ENCODE assay signal across 20 cellular contexts in genomic region chr19:20333508-20333907, GRCh38.
DNase-seq lines count a peak whose midpoint lies in the region; ATAC-seq, FAIRE-seq and TF ChIP-seq lines count a peak whose summit lies in the region.
"Had no signal": no experiment of that assay in that cellular context is flagged by ENCODE, and none has a peak within 500 bp of the region (broad histone marks: within the 10 kb centered on the region; RNA-seq: fewer than 3 reads in every experiment).

No MANE protein-coding gene starts in this region.

- no peak overlapping the region for H4K91ac ChIP-seq in H9 (ENCODE audit: insufficient read length, low read depth, low read length)

- no peak overlapping the region for H2AK5ac ChIP-seq in H9 (ENCODE audit: insufficient read length, low read length)

- no peak overlapping the region for H3K56ac ChIP-seq in H9 (ENCODE audit: insufficient read length, low read depth, low read length)

- no peaks in the 10 kb centered on the region for H3K27me3 Mint-ChIP-seq in H9 (ENCODE audit: low read depth)
- no peaks in the 10 kb centered on the region for H3K27me3 Mint-ChIP-seq in activated CD8-positive, alpha-beta T cell treated with anti-CD3 and anti-CD28 coated beads for 36 hours
- H3K27me3 Mint-ChIP-seq in stimulated activated memory B cell treated with anti-CD40 and anti-IgM and Interleukin-4, amounts not matched to agents 10 μg/mL and 1 μg/mL and 100 μg/mL, for 72 hours = no peaks in the 10 kb centered on the region
- H3K27me3 Mint-ChIP-seq: CD4-positive, CD25-positive, alpha-beta regulatory T cell had no signal

- no CpG with 5 or more reads among the region's 1 CpG for WGBS in H9 (ENCODE audit: extremely low coverage, insufficient read length, low lambda C conversion rate)

- no peak for TF ChIP-seq POLR2A in GM12891 (IDR thresholded peaks at IDR 0.05; ENCODE audit: low read depth, low read length)

- H3K4me1 Mint-ChIP-seq in H9 = no peaks in the 10 kb centered on the region
- peaks cover 3% of the 10 kb centered on the region for H3K4me1 Mint-ChIP-seq in activated CD8-positive, alpha-beta T cell treated with anti-CD3 and anti-CD28 coated beads for 36 hours (ENCODE audit: low read depth)
- no peaks in the 10 kb centered on the region for H3K4me1 Mint-ChIP-seq in stimulated activated memory B cell treated with anti-CD40 and anti-IgM and Interleukin-4, amounts not matched to agents 10 μg/mL and 1 μg/mL and 100 μg/mL, for 72 hours
- H3K4me1 Mint-ChIP-seq: CD4-positive, CD25-positive, alpha-beta regulatory T cell had no signal

- H3K4me3 Mint-ChIP-seq in H9 = no peak overlapping the region
- H3K4me3 Mint-ChIP-seq in activated CD8-positive, alpha-beta T cell treated with anti-CD3 and anti-CD28 coated beads for 36 hours = no peak overlapping the region
- no peak overlapping the region for H3K4me3 Mint-ChIP-seq in stimulated activated memory B cell treated with anti-CD40 and anti-IgM and Interleukin-4, amounts not matched to agents 10 μg/mL and 1 μg/mL and 100 μg/mL, for 72 hours
- H3K4me3 Mint-ChIP-seq: CD4-positive, CD25-positive, alpha-beta regulatory T cell; CD8-positive, alpha-beta memory T cell had no signal

- DNase-seq in GM12891 (ENCODE audit: insufficient read length, low spot score) (no peak), H9 (no peak), HuH-7 (ENCODE audit: low spot score) (no peak)
- peak; percentile 18 for DNase-seq in activated CD8-positive, alpha-beta T cell treated with anti-CD3 and anti-CD28 coated beads for 36 hours
- DNase-seq: ACHN; BE2C; C1 segment of cervical spinal cord; CD4-positive, CD25-positive, alpha-beta regulatory T cell; COR-L47; DMS 273 treated with DMSO at 0.1 percent for 48 hours; DMS53; GOT3; H7 had no signal

- intact Hi-C loops in activated CD8-positive, alpha-beta T cell treated with anti-CD3 and anti-CD28 coated beads for 36 hours (cut with micrococcal nuclease) = no loop called here

- H3K36me3 Mint-ChIP-seq in H9 (ENCODE audit: insufficient read depth in 1 of 3, low read depth in 3 of 3) = peaks cover 3 to 8% (median 7%) of the 10 kb centered on the region in 3 experiments; a peak in 5 of 7 replicates
- no peaks in the 10 kb centered on the region for H3K36me3 Mint-ChIP-seq in activated CD8-positive, alpha-beta T cell treated with anti-CD3 and anti-CD28 coated beads for 36 hours (ENCODE audit: low read depth)
- no peaks in the 10 kb centered on the region for H3K36me3 Mint-ChIP-seq in stimulated activated memory B cell treated with anti-CD40 and anti-IgM and Interleukin-4, amounts not matched to agents 10 μg/mL and 1 μg/mL and 100 μg/mL, for 72 hours
- H3K36me3 Mint-ChIP-seq: CD4-positive, CD25-positive, alpha-beta regulatory T cell had no signal

- H4K8ac ChIP-seq in H9 (replicated peaks; ENCODE audit: insufficient read length, low read depth, low read length) = no peak overlapping the region

- no peaks in the 10 kb centered on the region for H4K20me1 ChIP-seq in H9 (ENCODE audit: control insufficient read depth, insufficient read depth, insufficient read length)

- H2AFZ ChIP-seq in H9 (ENCODE audit: low read length) = no peak overlapping the region

- peak overlapping the region; percentile 60 for H2BK20ac ChIP-seq in H9 (ENCODE audit: low read depth, low read length, poor library complexity, severe bottlenecking)

- H3K4me1 ChIP-seq in H9 (ENCODE audit: insufficient read depth, low read length) = no peaks in the 10 kb centered on the region
- H3K4me1 ChIP-seq: BE2C had no signal

- H4K5ac ChIP-seq in H9 (ENCODE audit: insufficient read length, low read depth, low read length) = no peak overlapping the region

- no peak overlapping the region for H3K18ac ChIP-seq in H9 (ENCODE audit: insufficient read length, low read depth, low read length)

- peaks cover 13 to 17% of the 10 kb centered on the region in 2 experiments; a peak in 4 of 5 replicates for H3K9me3 Mint-ChIP-seq in H9
- no peaks in the 10 kb centered on the region for H3K9me3 Mint-ChIP-seq in activated CD8-positive, alpha-beta T cell treated with anti-CD3 and anti-CD28 coated beads for 36 hours
- peaks cover 2% of the 10 kb centered on the region for H3K9me3 Mint-ChIP-seq in stimulated activated memory B cell treated with anti-CD40 and anti-IgM and Interleukin-4, amounts not matched to agents 10 μg/mL and 1 μg/mL and 100 μg/mL, for 72 hours

- H3T11ph ChIP-seq in H9 (ENCODE audit: low read length) = no peak overlapping the region

- no peaks in the 10 kb centered on the region for H3K9me3 ChIP-seq in H9 (ENCODE audit: control insufficient read depth, low read depth, low read length)
- H3K9me3 ChIP-seq: BE2C had no signal

- FAIRE-seq in GM12891 (lab: Jason Lieb, UNC) = no peak
- FAIRE-seq: GM12892, GM18507, HepG2 had no signal

- H3K27ac ChIP-seq in H9 (ENCODE audit: insufficient read length, low read depth, low read length) = no peak overlapping the region

- no peaks in the 10 kb centered on the region for H3K79me2 ChIP-seq in H9 (ENCODE audit: insufficient read depth, low read length)

- POLR2A ChIA-PET in activated CD8-positive, alpha-beta T cell treated with anti-CD3 and anti-CD28 coated beads for 36 hours (lab: Charles Lee) = no interaction called here

- H2BK120ac ChIP-seq in H9 (ENCODE audit: low read depth, low read length, poor library complexity, severe bottlenecking) = no peak overlapping the region

- H3K9ac ChIP-seq in H9 (ENCODE audit: extremely low read depth, insufficient read length, low read length) = no peak overlapping the region

- no peaks in the 10 kb centered on the region for H3K23me2 ChIP-seq in H9 (ENCODE audit: insufficient read length, low read depth, low read length, poor library complexity, severe bottlenecking)

- no peak overlapping the region for H2BK12ac ChIP-seq in H9 (ENCODE audit: insufficient read length, low read depth, low read length)

- no peak overlapping the region for H3K23ac ChIP-seq in H9 (ENCODE audit: insufficient read length, low read depth, low read length)

- CTCF ChIA-PET in activated CD8-positive, alpha-beta T cell treated with anti-CD3 and anti-CD28 coated beads for 36 hours (lab: Charles Lee) = no interaction called here

- no peaks in the 10 kb centered on the region for H3K27me3 ChIP-seq in H9 (ENCODE audit: insufficient read depth, low read length)
- H3K27me3 ChIP-seq: BE2C had no signal

- no peak overlapping the region for H2BK15ac ChIP-seq in H9 (ENCODE audit: low read depth, low read length)

- H3K14ac ChIP-seq in H9 (ENCODE audit: insufficient read depth, low read length) = no peak overlapping the region

- TF ChIP-seq CTCF in H9 (conservative IDR thresholded peaks at IDR 0.05) = no peak
- TF ChIP-seq CTCF in activated CD8-positive, alpha-beta T cell treated with anti-CD3 and anti-CD28 coated beads for 36 hours (IDR thresholded peaks at IDR 0.05) = no peak

- H3K4ac ChIP-seq in H9 (ENCODE audit: low read depth, low read length) = no peak overlapping the region

- ATAC-seq in activated CD8-positive, alpha-beta T cell treated with anti-CD3 and anti-CD28 coated beads for 36 hours = no peak
- peak; percentile 68 for ATAC-seq in stimulated activated memory B cell treated with anti-CD40 and anti-IgM and Interleukin-4, amounts not matched to agents 10 μg/mL and 1 μg/mL and 100 μg/mL, for 72 hours
- ATAC-seq in GM19455 (IDR thresholded peaks at IDR 0.05; ENCODE audit: unreplicated experiment) (no peak), GM21825 (IDR thresholded peaks at IDR 0.05; ENCODE audit: unreplicated experiment) (no peak)
- ATAC-seq: HepG2 had no signal

- H2BK5ac ChIP-seq in H9 (ENCODE audit: insufficient read length, low read length) = no peak overlapping the region

- no peak overlapping the region for H3K4me2 ChIP-seq in H9 (ENCODE audit: insufficient read depth, insufficient read length, low read length)

- H3K27ac Mint-ChIP-seq in H9 = no peak overlapping the region
- H3K27ac Mint-ChIP-seq in activated CD8-positive, alpha-beta T cell treated with anti-CD3 and anti-CD28 coated beads for 36 hours = no peak overlapping the region
- no peak overlapping the region for H3K27ac Mint-ChIP-seq in stimulated activated memory B cell treated with anti-CD40 and anti-IgM and Interleukin-4, amounts not matched to agents 10 μg/mL and 1 μg/mL and 100 μg/mL, for 72 hours
- H3K27ac Mint-ChIP-seq: CD4-positive, CD25-positive, alpha-beta regulatory T cell had no signal

- H3K79me1 ChIP-seq in H9 (ENCODE audit: insufficient read depth, low read depth, low read length, poor library complexity, severe bottlenecking) = no peaks in the 10 kb centered on the region

TF ChIP-seq in GM12891, 5 proteins besides CTCF, POLR2A, EP300 and RAD21:
- no peak for TF ChIP-seq POU2F2 (IDR thresholded peaks at IDR 0.05; ENCODE audit: low read depth, low read length)
- no peak for TF ChIP-seq PAX5 (IDR thresholded peaks at IDR 0.05; ENCODE audit: insufficient read depth, low read length, severe bottlenecking)
- TF ChIP-seq SPI1 (IDR thresholded peaks at IDR 0.05; ENCODE audit: low read depth, low read length) = 0 out of 2 replicates have a peak, but pooled peaks have one; percentile 10
- TF ChIP-seq POLR2AphosphoS5 (IDR thresholded peaks at IDR 0.05; ENCODE audit: low read depth, low read length) = no peak
- TF ChIP-seq TAF1 (IDR thresholded peaks at IDR 0.05; ENCODE audit: low read depth, low read length) = no peak
